1 cellular context compared by ENCODE assay signal in the genomic region with DNA sequence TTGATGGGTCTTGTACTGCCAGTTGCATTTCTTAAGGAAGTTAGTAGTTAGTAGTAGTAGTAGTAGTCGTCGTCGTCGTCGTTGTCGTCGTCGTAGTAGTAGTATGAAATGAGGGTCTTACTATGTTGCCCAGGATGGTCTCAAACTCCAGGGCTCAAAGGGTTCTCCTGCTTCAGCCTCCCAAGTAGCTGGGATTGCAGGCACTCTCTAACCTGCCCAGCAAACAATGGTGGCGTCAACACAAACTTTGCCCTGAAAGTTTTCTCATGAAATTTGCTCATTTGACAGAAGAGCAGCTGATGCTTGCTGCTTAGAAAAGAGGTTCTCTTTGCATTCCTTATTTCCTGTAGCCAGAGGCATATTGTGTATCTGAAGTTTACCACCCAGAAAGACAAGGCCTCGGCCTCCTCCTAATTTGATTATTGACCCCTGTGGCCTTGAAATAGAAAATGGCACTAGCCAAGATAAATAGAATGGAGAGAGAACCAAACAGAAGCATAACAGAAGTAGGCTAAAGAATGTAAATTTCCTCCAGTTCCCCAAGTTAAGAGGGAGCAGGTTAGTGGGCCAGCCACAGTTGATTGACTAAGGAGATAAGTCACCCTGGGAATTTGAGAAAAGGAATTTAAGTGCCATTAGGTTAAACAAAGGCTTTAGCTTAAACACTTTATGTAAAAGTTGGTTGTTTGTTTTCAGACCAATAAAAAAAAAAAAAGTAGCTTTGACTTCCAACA.
A peak's percentile ranks its signal among the peaks of the same experiment; 100 is the strongest.
TF ChIP-seq lines count a peak whose summit lies in the region.

No MANE protein-coding gene starts in this region.

TF ChIP-seq in HepG2, 621 proteins besides CTCF, POLR2A, EP300 and RAD21:
- TF ChIP-seq JUNB (CRISPR knock-in tag; IDR thresholded peaks at IDR 0.05; ENCODE audit: borderline replicate concordance) (no peak), MIXL1 (CRISPR knock-in tag; IDR thresholded peaks at IDR 0.05) (0 out of 2 replicates have a peak, but pooled peaks have one; percentile 19), KDM1A (CRISPR knock-in tag; IDR thresholded peaks at IDR 0.05) (no peak), SALL1 (CRISPR knock-in tag; IDR thresholded peaks at IDR 0.05) (peak; percentile 30; the same call in 1 of the 2 replicates), ZNF121 (CRISPR knock-in tag; IDR thresholded peaks at IDR 0.05) (peak; percentile 93), TSC22D2 (CRISPR knock-in tag; IDR thresholded peaks at IDR 0.05; ENCODE audit: borderline replicate concordance) (no peak), POGZ (CRISPR knock-in tag; IDR thresholded peaks at IDR 0.05) (peak; percentile 35; the same call in 1 of the 2 replicates), HNF4A (CRISPR knock-in tag; IDR thresholded peaks at IDR 0.05) (peak; percentile 3; the same call in 1 of the 2 replicates), SOX13 (IDR thresholded peaks at IDR 0.05) (no peak), SOX13 (CRISPR knock-in tag; conservative IDR thresholded peaks at IDR 0.05 in 1 of 2, IDR thresholded peaks at IDR 0.05 in 1 of 2) (peak in 1 of 2 experiments; percentile 17; a peak in 1 of 4 replicates)
- TF ChIP-seq, protein P1, sequence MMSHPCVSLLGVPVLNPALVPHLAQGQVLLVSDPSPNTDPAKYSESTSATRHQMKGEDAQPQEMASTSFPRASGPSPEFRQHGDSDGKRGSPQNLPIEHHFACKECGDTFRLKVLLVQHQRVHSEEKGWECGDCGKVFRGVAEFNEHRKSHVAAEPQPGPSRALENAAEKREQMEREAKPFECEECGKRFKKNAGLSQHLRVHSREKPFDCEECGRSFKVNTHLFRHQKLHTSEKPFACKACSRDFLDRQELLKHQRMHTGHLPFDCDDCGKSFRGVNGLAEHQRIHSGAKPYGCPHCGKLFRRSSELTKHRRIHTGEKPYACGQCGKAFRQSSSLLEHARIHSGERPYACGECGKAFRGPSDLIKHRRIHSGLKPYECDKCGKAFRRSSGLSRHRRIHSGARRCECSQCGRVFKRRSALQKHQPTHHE (CRISPR knock-in tag; IDR thresholded peaks at IDR 0.05; ENCODE audit: borderline replicate concordance): no peak
- TF ChIP-seq, protein P2, sequence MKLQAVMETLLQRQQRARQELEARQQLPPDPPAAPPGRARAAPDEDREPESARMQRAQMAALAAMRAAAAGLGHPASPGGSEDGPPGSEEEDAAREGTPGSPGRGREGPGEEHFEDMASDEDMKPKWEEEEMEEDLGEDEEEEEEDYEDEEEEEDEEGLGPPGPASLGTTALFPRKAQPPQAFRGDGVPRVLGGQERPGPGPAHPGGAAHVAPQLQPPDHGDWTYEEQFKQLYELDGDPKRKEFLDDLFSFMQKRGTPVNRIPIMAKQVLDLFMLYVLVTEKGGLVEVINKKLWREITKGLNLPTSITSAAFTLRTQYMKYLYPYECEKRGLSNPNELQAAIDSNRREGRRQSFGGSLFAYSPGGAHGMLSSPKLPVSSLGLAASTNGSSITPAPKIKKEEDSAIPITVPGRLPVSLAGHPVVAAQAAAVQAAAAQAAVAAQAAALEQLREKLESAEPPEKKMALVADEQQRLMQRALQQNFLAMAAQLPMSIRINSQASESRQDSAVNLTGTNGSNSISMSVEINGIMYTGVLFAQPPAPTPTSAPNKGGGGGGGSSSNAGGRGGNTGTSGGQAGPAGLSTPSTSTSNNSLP (IDR thresholded peaks at IDR 0.05; ENCODE audit: low read depth, low read length): no peak
- TF ChIP-seq, protein P3, sequence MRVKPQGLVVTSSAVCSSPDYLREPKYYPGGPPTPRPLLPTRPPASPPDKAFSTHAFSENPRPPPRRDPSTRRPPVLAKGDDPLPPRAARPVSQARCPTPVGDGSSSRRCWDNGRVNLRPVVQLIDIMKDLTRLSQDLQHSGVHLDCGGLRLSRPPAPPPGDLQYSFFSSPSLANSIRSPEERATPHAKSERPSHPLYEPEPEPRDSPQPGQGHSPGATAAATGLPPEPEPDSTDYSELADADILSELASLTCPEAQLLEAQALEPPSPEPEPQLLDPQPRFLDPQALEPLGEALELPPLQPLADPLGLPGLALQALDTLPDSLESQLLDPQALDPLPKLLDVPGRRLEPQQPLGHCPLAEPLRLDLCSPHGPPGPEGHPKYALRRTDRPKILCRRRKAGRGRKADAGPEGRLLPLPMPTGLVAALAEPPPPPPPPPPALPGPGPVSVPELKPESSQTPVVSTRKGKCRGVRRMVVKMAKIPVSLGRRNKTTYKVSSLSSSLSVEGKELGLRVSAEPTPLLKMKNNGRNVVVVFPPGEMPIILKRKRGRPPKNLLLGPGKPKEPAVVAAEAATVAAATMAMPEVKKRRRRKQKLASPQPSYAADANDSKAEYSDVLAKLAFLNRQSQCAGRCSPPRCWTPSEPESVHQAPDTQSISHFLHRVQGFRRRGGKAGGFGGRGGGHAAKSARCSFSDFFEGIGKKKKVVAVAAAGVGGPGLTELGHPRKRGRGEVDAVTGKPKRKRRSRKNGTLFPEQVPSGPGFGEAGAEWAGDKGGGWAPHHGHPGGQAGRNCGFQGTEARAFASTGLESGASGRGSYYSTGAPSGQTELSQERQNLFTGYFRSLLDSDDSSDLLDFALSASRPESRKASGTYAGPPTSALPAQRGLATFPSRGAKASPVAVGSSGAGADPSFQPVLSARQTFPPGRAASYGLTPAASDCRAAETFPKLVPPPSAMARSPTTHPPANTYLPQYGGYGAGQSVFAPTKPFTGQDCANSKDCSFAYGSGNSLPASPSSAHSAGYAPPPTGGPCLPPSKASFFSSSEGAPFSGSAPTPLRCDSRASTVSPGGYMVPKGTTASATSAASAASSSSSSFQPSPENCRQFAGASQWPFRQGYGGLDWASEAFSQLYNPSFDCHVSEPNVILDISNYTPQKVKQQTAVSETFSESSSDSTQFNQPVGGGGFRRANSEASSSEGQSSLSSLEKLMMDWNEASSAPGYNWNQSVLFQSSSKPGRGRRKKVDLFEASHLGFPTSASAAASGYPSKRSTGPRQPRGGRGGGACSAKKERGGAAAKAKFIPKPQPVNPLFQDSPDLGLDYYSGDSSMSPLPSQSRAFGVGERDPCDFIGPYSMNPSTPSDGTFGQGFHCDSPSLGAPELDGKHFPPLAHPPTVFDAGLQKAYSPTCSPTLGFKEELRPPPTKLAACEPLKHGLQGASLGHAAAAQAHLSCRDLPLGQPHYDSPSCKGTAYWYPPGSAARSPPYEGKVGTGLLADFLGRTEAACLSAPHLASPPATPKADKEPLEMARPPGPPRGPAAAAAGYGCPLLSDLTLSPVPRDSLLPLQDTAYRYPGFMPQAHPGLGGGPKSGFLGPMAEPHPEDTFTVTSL (CRISPR knock-in tag; IDR thresholded peaks at IDR 0.05; ENCODE audit: borderline replicate concordance): peak; percentile 39; the same call in 1 of the 2 replicates
- TF ChIP-seq, protein P4, sequence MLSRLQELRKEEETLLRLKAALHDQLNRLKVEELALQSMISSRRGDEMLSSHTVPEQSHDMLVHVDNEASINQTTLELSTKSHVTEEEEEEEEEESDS (CRISPR knock-in tag; IDR thresholded peaks at IDR 0.05; ENCODE audit: borderline replicate concordance): no peak
- TF ChIP-seq, protein P5, sequence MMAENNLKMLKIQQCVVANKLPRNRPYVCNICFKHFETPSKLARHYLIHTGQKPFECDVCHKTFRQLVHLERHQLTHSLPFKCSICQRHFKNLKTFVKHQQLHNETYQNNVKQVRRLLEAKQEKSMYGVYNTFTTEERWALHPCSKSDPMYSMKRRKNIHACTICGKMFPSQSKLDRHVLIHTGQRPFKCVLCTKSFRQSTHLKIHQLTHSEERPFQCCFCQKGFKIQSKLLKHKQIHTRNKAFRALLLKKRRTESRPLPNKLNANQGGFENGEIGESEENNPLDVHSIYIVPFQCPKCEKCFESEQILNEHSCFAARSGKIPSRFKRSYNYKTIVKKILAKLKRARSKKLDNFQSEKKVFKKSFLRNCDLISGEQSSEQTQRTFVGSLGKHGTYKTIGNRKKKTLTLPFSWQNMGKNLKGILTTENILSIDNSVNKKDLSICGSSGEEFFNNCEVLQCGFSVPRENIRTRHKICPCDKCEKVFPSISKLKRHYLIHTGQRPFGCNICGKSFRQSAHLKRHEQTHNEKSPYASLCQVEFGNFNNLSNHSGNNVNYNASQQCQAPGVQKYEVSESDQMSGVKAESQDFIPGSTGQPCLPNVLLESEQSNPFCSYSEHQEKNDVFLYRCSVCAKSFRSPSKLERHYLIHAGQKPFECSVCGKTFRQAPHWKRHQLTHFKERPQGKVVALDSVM (CRISPR knock-in tag; IDR thresholded peaks at IDR 0.05): peak; percentile 43; the same call in 1 of the 2 replicates
- TF ChIP-seq, protein P6, sequence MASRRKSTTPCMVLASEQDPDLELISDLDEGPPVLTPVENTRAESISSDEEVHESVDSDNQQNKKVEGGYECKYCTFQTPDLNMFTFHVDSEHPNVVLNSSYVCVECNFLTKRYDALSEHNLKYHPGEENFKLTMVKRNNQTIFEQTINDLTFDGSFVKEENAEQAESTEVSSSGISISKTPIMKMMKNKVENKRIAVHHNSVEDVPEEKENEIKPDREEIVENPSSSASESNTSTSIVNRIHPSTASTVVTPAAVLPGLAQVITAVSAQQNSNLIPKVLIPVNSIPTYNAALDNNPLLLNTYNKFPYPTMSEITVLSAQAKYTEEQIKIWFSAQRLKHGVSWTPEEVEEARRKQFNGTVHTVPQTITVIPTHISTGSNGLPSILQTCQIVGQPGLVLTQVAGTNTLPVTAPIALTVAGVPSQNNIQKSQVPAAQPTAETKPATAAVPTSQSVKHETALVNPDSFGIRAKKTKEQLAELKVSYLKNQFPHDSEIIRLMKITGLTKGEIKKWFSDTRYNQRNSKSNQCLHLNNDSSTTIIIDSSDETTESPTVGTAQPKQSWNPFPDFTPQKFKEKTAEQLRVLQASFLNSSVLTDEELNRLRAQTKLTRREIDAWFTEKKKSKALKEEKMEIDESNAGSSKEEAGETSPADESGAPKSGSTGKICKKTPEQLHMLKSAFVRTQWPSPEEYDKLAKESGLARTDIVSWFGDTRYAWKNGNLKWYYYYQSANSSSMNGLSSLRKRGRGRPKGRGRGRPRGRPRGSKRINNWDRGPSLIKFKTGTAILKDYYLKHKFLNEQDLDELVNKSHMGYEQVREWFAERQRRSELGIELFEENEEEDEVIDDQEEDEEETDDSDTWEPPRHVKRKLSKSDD (CRISPR knock-in tag; IDR thresholded peaks at IDR 0.05; ENCODE audit: low read depth): no peak
